ENCODE assay signal across 9 cellular contexts in the genomic region with DNA sequence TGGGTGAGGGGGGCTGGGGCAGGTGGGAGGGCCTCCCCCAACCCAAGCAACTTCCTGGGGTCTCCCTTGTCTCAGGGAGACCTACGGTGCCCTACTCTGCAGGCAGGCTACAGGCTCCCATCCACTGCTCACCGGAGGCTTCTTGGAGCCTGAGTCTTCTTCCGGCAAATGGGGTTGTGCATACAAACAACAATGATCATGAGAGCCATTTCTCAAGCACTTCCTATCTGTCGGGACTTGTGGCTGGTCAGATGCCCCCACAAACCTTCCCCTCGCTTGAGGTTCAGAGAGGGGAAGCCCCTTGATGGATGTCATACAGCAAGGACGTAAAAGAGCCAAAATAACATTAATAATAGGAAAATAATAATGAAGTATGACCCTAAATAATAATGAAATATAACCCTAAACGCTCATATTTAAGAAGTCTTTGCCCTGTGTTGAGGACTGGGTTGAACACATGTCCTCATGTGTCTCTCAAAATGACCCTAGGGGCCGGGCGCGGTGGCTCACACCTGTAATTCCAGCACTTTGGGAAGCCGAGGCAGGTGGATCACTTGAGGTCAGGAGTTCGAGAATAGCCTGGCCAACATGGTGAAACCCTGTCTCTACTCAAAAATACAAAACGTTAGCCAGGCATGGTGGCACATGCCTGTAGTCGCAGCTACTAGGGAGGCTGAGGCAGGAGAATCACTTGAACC.
DNase-seq lines count a peak whose midpoint lies in the region; ATAC-seq and TF ChIP-seq lines count a peak whose summit lies in the region.
"Had no signal": no experiment of that assay in that cellular context is flagged by ENCODE, and none has a peak within 500 bp of the region (broad histone marks: within the 10 kb centered on the region; RNA-seq: fewer than 3 reads in every experiment).

No MANE protein-coding gene starts in this region.

- H3K27me3 ChIP-seq in OCI-LY1 (ENCODE audit: insufficient read depth, low read length): no peaks in the 10 kb centered on the region

- peaks cover 5% of the 10 kb centered on the region; the same call in 1 of the 2 replicates for H3K79me2 ChIP-seq in OCI-LY1 (ENCODE audit: insufficient read depth, low read length)

- peaks cover 48% of the 10 kb centered on the region for H3K36me3 Mint-ChIP-seq in dendritic cell treated with granulocyte-macrophage colony-stimulating factor and Interleukin-4, amounts not matched to agents 40 ng/mL and 50 ng/mL, for 4 days (ENCODE audit: low read depth)

- H4K20me1 ChIP-seq in OCI-LY1 (ENCODE audit: insufficient read depth, low read length): no peaks in the 10 kb centered on the region

- no peak for ATAC-seq in GM18861 (IDR thresholded peaks at IDR 0.05; ENCODE audit: unreplicated experiment)

- peak overlapping the region; percentile 95 for H3K27ac Mint-ChIP-seq in dendritic cell treated with granulocyte-macrophage colony-stimulating factor and Interleukin-4, amounts not matched to agents 40 ng/mL and 50 ng/mL, for 4 days

- peaks cover 81% of the 10 kb centered on the region for H3K4me1 Mint-ChIP-seq in dendritic cell treated with granulocyte-macrophage colony-stimulating factor and Interleukin-4, amounts not matched to agents 40 ng/mL and 50 ng/mL, for 4 days (ENCODE audit: low read depth)

- H3K4me3 Mint-ChIP-seq in dendritic cell treated with granulocyte-macrophage colony-stimulating factor and Interleukin-4, amounts not matched to agents 40 ng/mL and 50 ng/mL, for 4 days: peak overlapping the region; percentile 93

- H3K9ac ChIP-seq in OCI-LY1 (ENCODE audit: low read length): peak overlapping the region; percentile 93

- peak overlapping the region; percentile 78 for H3K4me2 ChIP-seq in OCI-LY1 (ENCODE audit: low read length)

- H3K4me3 ChIP-seq in GM12865 (ENCODE audit: low read depth, low read length) (peak overlapping the region; percentile 84), OCI-LY1 (ENCODE audit: low read depth, low read length, poor library complexity, severe bottlenecking) (peak overlapping the region; percentile 84)

- peak; percentile 73 for DNase-seq in GM12865 (ENCODE audit: low read depth)
- peak; percentile 43 for DNase-seq in stimulated activated CD8-positive, alpha-beta memory T cell treated with anti-CD3 and anti-CD28 coated beads, Interleukin-4, amount 100 ng/mL, for 48 hours
- no peak for DNase-seq in putamen (ENCODE audit: low spot score)
- no peak for DNase-seq in NCI-H1694 (lab: John Stamatoyannopoulos, UW)
- DNase-seq: dermis blood vessel endothelial cell, NCI-H748 treated with DMSO at 0.1 percent for 48 hours had no signal

- peaks cover 41% of the 10 kb centered on the region for H3K36me3 ChIP-seq in OCI-LY1 (ENCODE audit: insufficient read depth, low read length)

- 0 out of 2 replicates have a peak, but pooled peaks cover 7% of the 10 kb centered on the region for H3F3A ChIP-seq in OCI-LY1 (ENCODE audit: insufficient read depth, low read length)

- H3K27ac ChIP-seq in OCI-LY1 (ENCODE audit: low read depth, low read length, poor library complexity, severe bottlenecking): peak overlapping the region; percentile 96

- no peaks in the 10 kb centered on the region for H3K9me3 Mint-ChIP-seq in dendritic cell treated with granulocyte-macrophage colony-stimulating factor and Interleukin-4, amounts not matched to agents 40 ng/mL and 50 ng/mL, for 4 days

- H2AFZ ChIP-seq in OCI-LY1 (ENCODE audit: low read length): no peak overlapping the region

- H3K27me3 Mint-ChIP-seq in dendritic cell treated with granulocyte-macrophage colony-stimulating factor and Interleukin-4, amounts not matched to agents 40 ng/mL and 50 ng/mL, for 4 days: no peaks in the 10 kb centered on the region

- TF ChIP-seq CTCF in GM12865 (IDR thresholded peaks at IDR 0.05; ENCODE audit: insufficient read depth, low read depth, low read length, missing control alignments) (no peak), OCI-LY1 (IDR thresholded peaks at IDR 0.05; ENCODE audit: low read length) (no peak)

- H3K9me3 ChIP-seq in OCI-LY1 (ENCODE audit: low read length): no peaks in the 10 kb centered on the region

- H3K4me1 ChIP-seq in OCI-LY1 (ENCODE audit: insufficient read depth, low read length, severe bottlenecking): peaks cover 96% of the 10 kb centered on the region

- intact Hi-C loops in dendritic cell treated with granulocyte-macrophage colony-stimulating factor and Interleukin-4, amounts not matched to agents 40 ng/mL and 50 ng/mL, for 4 days (cut with micrococcal nuclease): no loop called here

- no peaks in the 10 kb centered on the region for H3K9me2 ChIP-seq in OCI-LY1 (ENCODE audit: low read depth, low read length)

Comparison
In these comparisons a context has a peak if more than half of its experiments do, and no peak if none do; other contexts are left out.
1. DNase-seq: peak in GM12865 (single experiment) and stimulated activated CD8-positive, alpha-beta memory T cell treated with anti-CD3 and anti-CD28 coated beads, Interleukin-4, amount 100 ng/mL, for 48 hours (single experiment); none in putamen (single experiment) and NCI-H1694 (single experiment).